Comparison of ENCODE assay signal across 1 cellular context in the genomic region with DNA sequence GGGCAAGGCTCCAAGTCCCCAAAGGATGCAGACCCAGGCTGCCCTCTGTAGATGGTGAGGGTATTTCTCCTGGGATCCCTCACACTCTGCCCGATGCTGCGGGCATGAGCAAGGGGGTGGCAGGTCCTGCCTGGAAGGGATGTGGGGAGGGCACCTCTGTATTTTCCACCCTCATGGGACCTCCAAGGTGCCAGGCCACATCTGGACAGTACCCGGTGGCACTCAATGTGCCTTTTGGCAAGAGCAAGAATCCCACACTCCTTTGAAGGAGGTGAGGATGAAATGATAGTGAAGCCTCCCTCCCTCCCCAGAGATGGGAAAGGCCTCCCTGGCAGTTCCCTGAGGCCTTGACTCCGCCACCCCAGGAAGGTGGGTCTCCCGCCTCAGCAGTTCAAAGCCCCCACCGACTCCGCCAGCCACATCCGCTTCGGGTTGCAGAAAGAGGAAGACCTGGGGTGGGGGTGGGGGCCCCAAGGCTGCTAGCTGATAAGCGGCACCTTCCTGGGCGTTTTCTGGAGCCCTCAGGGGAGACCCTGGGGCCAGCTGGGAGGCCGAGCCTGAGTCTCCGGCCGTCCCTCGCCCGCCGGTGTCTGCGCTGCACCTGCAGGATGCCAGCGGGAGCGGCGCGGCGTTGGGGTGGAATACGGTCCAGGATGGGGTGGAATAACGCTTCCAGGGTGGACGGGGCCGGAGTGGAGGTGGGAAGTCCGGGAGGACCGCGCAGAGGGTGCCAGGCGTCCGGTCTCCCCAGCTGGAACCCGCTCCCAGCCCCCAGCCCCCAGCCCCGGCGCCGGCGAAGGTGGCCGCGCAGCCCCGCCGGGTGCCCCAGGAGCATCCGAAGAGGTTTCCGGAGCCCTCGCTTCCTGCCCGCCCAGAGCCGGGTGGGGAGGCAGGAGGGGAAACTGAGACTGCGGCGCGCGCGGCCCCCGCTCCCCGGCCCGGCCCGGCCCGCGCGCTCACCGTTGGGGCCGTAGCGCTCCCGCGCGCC.
TF ChIP-seq lines count a peak whose summit lies in the region.

No MANE protein-coding gene starts in this region.

TF ChIP-seq in SK-N-SH treated with all-trans-retinoic acid at 6 μM for 48 hours, 23 proteins besides CTCF, POLR2A, EP300 and RAD21 (continued from another document):
- no peak for TF ChIP-seq TSHZ2 (CRISPR knock-in tag; IDR thresholded peaks at IDR 0.05)
- TF ChIP-seq PPARA (CRISPR knock-in tag; IDR thresholded peaks at IDR 0.05; ENCODE audit: borderline replicate concordance) = no peak
- TF ChIP-seq OSR1 (CRISPR knock-in tag; IDR thresholded peaks at IDR 0.05) = no peak
- no peak for TF ChIP-seq ZNF70 (CRISPR knock-in tag; IDR thresholded peaks at IDR 0.05)
TF ChIP-seq in SK-N-SH treated with all-trans-retinoic acid at 6 μM for 48 hours: peak in this region for 0.
